In genomic region chr18:59324623-59324971, GRCh38 we compare ENCODE assay signal across 24 cellular contexts. TPM values are rescaled to one million over a fixed set of nuclear protein-coding genes. Genes with fewer than 3 reads are reported as not detected.
"Had no signal": no experiment of that assay in that cellular context is flagged by ENCODE, and none has a peak within 500 bp of the region (broad histone marks: within the 10 kb centered on the region; RNA-seq: fewer than 3 reads in every experiment).

No MANE protein-coding gene starts in this region.

- H3K4me1 ChIP-seq: ascending aorta, gastrocnemius medialis, heart right ventricle, left lung, sigmoid colon, spleen, tibial artery, vagina had no signal

- ATAC-seq: activated CD8-positive, alpha-beta memory T cell treated with anti-CD3 and anti-CD28 coated beads, Interleukin-2, amount 10 ng/mL, durations not matched to agents 7 days and 5 days; esophagus mucosa; gastrocnemius medialis; heart right ventricle; left lung had no signal

- DNase-seq: activated CD4-positive, alpha-beta memory T cell treated with anti-CD3 and anti-CD28 coated beads for 36 hours; activated CD8-positive, alpha-beta memory T cell treated with anti-CD3 and anti-CD28 coated beads, Interleukin-2, amount 10 ng/mL, durations not matched to agents 7 days and 5 days; activated naive CD4-positive, alpha-beta T cell treated with anti-CD3 and anti-CD28 coated beads, Interleukin-2, amount 50 U/mL, for 16 hours; effector CD8-positive, alpha-beta T cell; gastrocnemius medialis; heart right ventricle; left lung; midbrain; nucleus accumbens; sigmoid colon; spleen; stimulated activated naive CD4-positive, alpha-beta T cell; substantia nigra; tibial artery had no signal

- H3K27ac Mint-ChIP-seq: activated CD4-positive, alpha-beta memory T cell treated with anti-CD3 and anti-CD28 coated beads for 36 hours; activated CD8-positive, alpha-beta memory T cell treated with anti-CD3 and anti-CD28 coated beads, Interleukin-2, amount 10 ng/mL, durations not matched to agents 7 days and 5 days; dendritic cell treated with granulocyte-macrophage colony-stimulating factor and Interleukin-4, amounts not matched to agents 40 ng/mL and 50 ng/mL, for 4 days; nephron had no signal

- H3K4me3 ChIP-seq: ascending aorta, gastrocnemius medialis, heart right ventricle, left lung, sigmoid colon, spleen, tibial artery, vagina had no signal

- H3K27ac ChIP-seq: ascending aorta, gastrocnemius medialis, heart right ventricle, left lung, sigmoid colon, spleen, tibial artery, vagina had no signal

- H3K9me3 ChIP-seq: ascending aorta, gastrocnemius medialis, heart right ventricle, left lung, sigmoid colon, spleen, tibial artery, vagina had no signal

- H3K4me1 Mint-ChIP-seq: activated CD8-positive, alpha-beta memory T cell treated with anti-CD3 and anti-CD28 coated beads, Interleukin-2, amount 10 ng/mL, durations not matched to agents 7 days and 5 days; nephron had no signal

- H3K9me3 Mint-ChIP-seq: activated CD4-positive, alpha-beta memory T cell treated with anti-CD3 and anti-CD28 coated beads for 36 hours; dendritic cell treated with granulocyte-macrophage colony-stimulating factor and Interleukin-4, amounts not matched to agents 40 ng/mL and 50 ng/mL, for 4 days; nephron had no signal

- H3K27me3 Mint-ChIP-seq: activated CD4-positive, alpha-beta memory T cell treated with anti-CD3 and anti-CD28 coated beads for 36 hours had no signal

- H3K27me3 ChIP-seq: ascending aorta, gastrocnemius medialis, left lung, sigmoid colon, spleen, tibial artery, vagina had no signal

- H3K4me3 Mint-ChIP-seq: activated CD4-positive, alpha-beta memory T cell treated with anti-CD3 and anti-CD28 coated beads for 36 hours; activated CD8-positive, alpha-beta memory T cell treated with anti-CD3 and anti-CD28 coated beads, Interleukin-2, amount 10 ng/mL, durations not matched to agents 7 days and 5 days; dendritic cell treated with granulocyte-macrophage colony-stimulating factor and Interleukin-4, amounts not matched to agents 40 ng/mL and 50 ng/mL, for 4 days; nephron had no signal

RNA-seq across cellular contexts. Expression of gene CPLX4, which starts 6.1 kb away (rescaled TPM):
- total RNA-seq: activated CD4-positive, alpha-beta memory T cell treated with anti-CD3 and anti-CD28 coated beads for 36 hours; activated CD8-positive, alpha-beta memory T cell treated with anti-CD3 and anti-CD28 coated beads, Interleukin-2, amount 10 ng/mL, durations not matched to agents 7 days and 5 days; ascending aorta; bronchial epithelial cell; esophagus mucosa; gastrocnemius medialis; kidney epithelial cell; left lung; lung microvascular endothelial cell; renal cortical epithelial cell; spleen; T-helper 2 cell treated with Interferon-gamma antibody and Interleukin-4, amounts not matched to agents 100 ng/mL and 5 ng/mL, for 36 hours; vagina had no signal

RNA-seq across cellular contexts. Expression of gene RAX, which starts 51.3 kb away (rescaled TPM):
- total RNA-seq: activated CD8-positive, alpha-beta memory T cell treated with anti-CD3 and anti-CD28 coated beads, Interleukin-2, amount 10 ng/mL, durations not matched to agents 7 days and 5 days; ascending aorta; bronchial epithelial cell; esophagus mucosa; gastrocnemius medialis; heart right ventricle; kidney epithelial cell; left lung; lung microvascular endothelial cell; renal cortical epithelial cell; sigmoid colon; spleen; T-helper 2 cell treated with Interferon-gamma antibody and Interleukin-4, amounts not matched to agents 100 ng/mL and 5 ng/mL, for 36 hours; vagina had no signal
